7 cellular contexts compared by ENCODE assay signal in genomic region chr20:544153-544725, GRCh38. TPM values are rescaled to one million over a fixed set of nuclear protein-coding genes. Genes with fewer than 3 reads are reported as not detected.
DNase-seq lines count a peak whose midpoint lies in the region; ATAC-seq, FAIRE-seq and TF ChIP-seq lines count a peak whose summit lies in the region.

No MANE protein-coding gene starts in this region.

- intact Hi-C loops in adrenal gland (cut with DNase I): no loop called here

- TF ChIP-seq CTCF in KMS-11 (conservative IDR thresholded peaks at IDR 0.05; ENCODE audit: low read depth, low read length): no peak
- TF ChIP-seq CTCF in adrenal gland (IDR thresholded peaks at IDR 0.05): no peak
- TF ChIP-seq CTCF in kidney epithelial cell (IDR thresholded peaks at IDR 0.05; ENCODE audit: insufficient read depth, low read length, poor library complexity, severe bottlenecking): no peak
- TF ChIP-seq CTCF in suprapubic skin (IDR thresholded peaks at IDR 0.05): no peak

- H3K36me3 ChIP-seq in KMS-11 (ENCODE audit: insufficient read depth) (0 out of 2 replicates have a peak, but pooled peaks cover 6% of the 10 kb centered on the region), adrenal gland (replicated peaks in 1 of 2) (no peaks in the 10 kb centered on the region), kidney epithelial cell (ENCODE audit: control insufficient read depth, insufficient read depth, low read length) (no peaks in the 10 kb centered on the region), suprapubic skin (no peaks in the 10 kb centered on the region)

- no peaks in the 10 kb centered on the region for H3K27me3 ChIP-seq in KMS-11 (ENCODE audit: insufficient read depth, low read depth)
- no peaks in the 10 kb centered on the region for H3K27me3 ChIP-seq in adrenal gland
- no peaks in the 10 kb centered on the region for H3K27me3 ChIP-seq in kidney epithelial cell (ENCODE audit: control insufficient read depth, insufficient read depth, low read length)
- H3K27me3 ChIP-seq in suprapubic skin: no peaks in the 10 kb centered on the region

- H3K4me1 ChIP-seq in KMS-11 (ENCODE audit: low read depth, poor library complexity, severe bottlenecking) (peaks cover 28% of the 10 kb centered on the region), adrenal gland (replicated peaks in 1 of 2) (peaks cover 21 to 33% of the 10 kb centered on the region in 2 donors), suprapubic skin (peaks cover 38% of the 10 kb centered on the region)

- TF ChIP-seq POLR2A in adrenal gland (IDR thresholded peaks at IDR 0.05) (no peak), suprapubic skin (IDR thresholded peaks at IDR 0.05) (no peak), GM12891 (IDR thresholded peaks at IDR 0.05; ENCODE audit: low read depth, low read length) (no peak)

- TF ChIP-seq EP300 in suprapubic skin (IDR thresholded peaks at IDR 0.05): no peak

- H2AFZ ChIP-seq in KMS-11 (ENCODE audit: low read depth): peak overlapping the region; percentile 85

- H3K9ac ChIP-seq in KMS-11: peak overlapping the region; percentile 95; the same call in 1 of the 2 replicates

- H3K27ac ChIP-seq in KMS-11 (peak overlapping the region; percentile 79), adrenal gland (peak overlapping the region in 4 of 5 donors; percentile 83 to 90 (median 87)), suprapubic skin (peak overlapping the region; percentile 91)

- H3K4me3 ChIP-seq in KMS-11 (IDR thresholded peaks at IDR 0.05; ENCODE audit: insufficient read depth, low read depth, low read length) (no peak overlapping the region), adrenal gland (peak overlapping the region in 2 of 4 donors; percentile 93 to 99), kidney epithelial cell (ENCODE audit: low read depth, low read length) (peak overlapping the region; percentile 24), suprapubic skin (peak overlapping the region; percentile 88)

- ATAC-seq in HG03439 (IDR thresholded peaks at IDR 0.05; ENCODE audit: unreplicated experiment): no peak

- peaks cover 23% of the 10 kb centered on the region for H4K20me1 ChIP-seq in KMS-11 (ENCODE audit: insufficient read depth)

- DNase-seq in adrenal gland: no peak
- no peak for DNase-seq in kidney epithelial cell (ENCODE audit: low read depth)
- no peak for DNase-seq in suprapubic skin (ENCODE audit: low spot score in 2 of 2)
- DNase-seq in GM12891 (ENCODE audit: insufficient read length, low spot score): no peak
- DNase-seq in DMS 273 treated with DMSO at 0.1 percent for 48 hours (lab: John Stamatoyannopoulos, UW): no peak

- FAIRE-seq in GM12891 (lab: Jason Lieb, UNC): no peak

- peak overlapping the region; percentile 31 for H3K4me2 ChIP-seq in KMS-11

- H3K9me3 ChIP-seq in adrenal gland (replicated peaks in 1 of 3): no peaks in the 10 kb centered on the region
- H3K9me3 ChIP-seq in suprapubic skin: no peaks in the 10 kb centered on the region

- peaks cover 43% of the 10 kb centered on the region for H3K79me2 ChIP-seq in KMS-11 (ENCODE audit: insufficient read depth, low read depth)

- 44 to 65% (median 56%) methylated on average over 6 of the region's 6 CpGs for WGBS in adrenal gland, 4 donors
- WGBS in suprapubic skin: 51% methylated on average over 6 of the region's 6 CpGs

TF ChIP-seq in GM12891, 5 proteins besides CTCF, POLR2A, EP300 and RAD21:
- TF ChIP-seq TAF1 (IDR thresholded peaks at IDR 0.05; ENCODE audit: low read depth, low read length) (no peak; the same call in 1 of the 2 replicates), POU2F2 (IDR thresholded peaks at IDR 0.05; ENCODE audit: low read depth, low read length) (no peak), SPI1 (IDR thresholded peaks at IDR 0.05; ENCODE audit: low read depth, low read length) (no peak), POLR2AphosphoS5 (IDR thresholded peaks at IDR 0.05; ENCODE audit: low read depth, low read length) (no peak), PAX5 (IDR thresholded peaks at IDR 0.05; ENCODE audit: insufficient read depth, low read length, severe bottlenecking) (no peak)

RNA-seq across cellular contexts. Expression of gene CSNK2A1, which starts 0.6 kb away (rescaled TPM):
- total RNA-seq in adrenal gland (100 to 1,000 TPM in 4 of 8 donors, 10 to 100 TPM in 4; 61.9 to 120 (median 94.1) TPM), kidney epithelial cell (199 and 228 TPM in 2 replicates), suprapubic skin (100 to 1,000 TPM in 2 of 4 donors, 10 to 100 TPM in 2; 85.0 to 107 (median 96.9) TPM)
- 100 to 1,000 TPM in 1 of 3 donors, 10 to 100 TPM in 2; 18.9 to 192 (median 22.7) TPM for polyA plus RNA-seq in adrenal gland
- polyA plus RNA-seq in GM12891 (2012; ENCODE audit: low read depth, missing spikeins): 76.8 TPM
